8 cellular contexts compared by ENCODE assay signal in genomic region chr11:73760680-73761402, GRCh38. TPM values are rescaled to one million over a fixed set of nuclear protein-coding genes. Genes with fewer than 3 reads are reported as not detected.
DNase-seq lines count a peak whose midpoint lies in the region; ATAC-seq, FAIRE-seq and TF ChIP-seq lines count a peak whose summit lies in the region.

Gene RAB6A, minus strand, starts transcription at chr11:73761074. Its CDS starts 439 bp downstream, at chr11:73760635.

- H3K4me1 ChIP-seq in HepG2 (ENCODE audit: insufficient read depth, low read length) = peaks cover 29% of the 10 kb centered on the region

- peak within 1 kb of the TSS; percentile 84 for H3K4me3 Mint-ChIP-seq in CD4-positive, alpha-beta T cell

- FAIRE-seq in HepG2 (lab: Jason Lieb, UNC) = peak; percentile 26

- peaks cover 39% of the 10 kb centered on the region for H3K4me1 Mint-ChIP-seq in CD4-positive, alpha-beta T cell (ENCODE audit: low read depth)

- no TSS peak for BruUV-seq in HepG2 (replicated peaks; lab: Mats Ljungman, UMichigan)

- in situ Hi-C loops in HepG2 (cut with HindIII; ENCODE audit: extremely low pct_ligation_motif_present, low pct_unique_long_range_greater_than_20kb) = no loop called here

- TF ChIP-seq EP300 in HepG2 (IDR thresholded peaks at IDR 0.05; ENCODE audit: low read depth in 2 of 2, low read length in 2 of 2) = peak in 1 of 2 experiments; percentile 30; a peak in 1 of 4 replicates
- no peak for TF ChIP-seq EP300 in HepG2 (CRISPR knock-in tag; IDR thresholded peaks at IDR 0.05; ENCODE audit: borderline replicate concordance)

- H3K27me3 Mint-ChIP-seq in CD4-positive, alpha-beta T cell = no peaks in the 10 kb centered on the region

- peak within 1 kb of the TSS; percentile 95 for H3K9ac ChIP-seq in HepG2 (ENCODE audit: insufficient read depth, low read depth, low read length)

- intact Hi-C loops in CD4-positive, alpha-beta T cell (cut with DNase I, micrococcal nuclease) = loop anchor here (1.0 to 10.0 kb wide), 7 partner anchors 18 to 734 kb away; partner anchors contain the start of genes COA4 (in 2 of the 2), PAAF1 (in 2 of the 2), C2CD3 (in 1 of the 2) and FAM168A (in 1 of the 2)
- intact Hi-C loops in HepG2 (cut with micrococcal nuclease; ENCODE audit: unreplicated experiment) = loop anchor here (1.0 to 2.0 kb wide), 2 partner anchors 18 to 116 kb away; partner anchors contain the start of genes COA4 and PAAF1

- no peak for TF ChIP-seq CTCF in CD4-positive, alpha-beta T cell (IDR thresholded peaks at IDR 0.05)
- peak; percentile 66 for TF ChIP-seq CTCF in HepG2 (CRISPR knock-in tag; IDR thresholded peaks at IDR 0.05)

- TF ChIP-seq RAD21 in HepG2 (CRISPR knock-in tag; IDR thresholded peaks at IDR 0.05) = peak; percentile 87

- peak; percentile 90 for ATAC-seq in CD4-positive, alpha-beta T cell (ENCODE audit: poor library complexity)
- ATAC-seq in GM19397 (IDR thresholded peaks at IDR 0.05; ENCODE audit: unreplicated experiment) (peak; percentile 91), HG03571 (IDR thresholded peaks at IDR 0.05; ENCODE audit: unreplicated experiment) (peak; percentile 83), HepG2 (peak; percentile 92)

- peak within 1 kb of the TSS; percentile 84 for H3K27ac ChIP-seq in CD4-positive, alpha-beta T cell (ENCODE audit: low read depth, low read length)
- H3K27ac ChIP-seq in HepG2 (ENCODE audit: extremely low read length, insufficient read depth, low read length) = peak within 1 kb of the TSS; percentile 80

- peak within 1 kb of the TSS; percentile 83 for H3K27ac Mint-ChIP-seq in CD4-positive, alpha-beta T cell

- H3K9me3 Mint-ChIP-seq in CD4-positive, alpha-beta T cell = no peaks in the 10 kb centered on the region

- no peaks in the 10 kb centered on the region for H3K9me3 ChIP-seq in CD4-positive, alpha-beta T cell (ENCODE audit: control insufficient read depth, low read length)
- H3K9me3 ChIP-seq in HepG2 (ENCODE audit: low read length) = no peaks in the 10 kb centered on the region

- H3K79me2 ChIP-seq in HepG2 (ENCODE audit: insufficient read depth, low read length) = peaks cover 46% of the 10 kb centered on the region

- CTCF ChIA-PET in CD4-positive, alpha-beta T cell (lab: Charles Lee) = interaction anchor here (0.6 to 4.1 kb wide), 12 partner anchors 9 to 618 kb away, joined by 3 to 35 read pairs (median 4); partner anchors contain the start of genes FAM168A, FCHSD2 and MRPL48
- CTCF ChIA-PET in HepG2 (lab: Yijun Ruan, JAX; ENCODE audit: low intra/inter-chr PET ratio, low total read pairs) = no interaction called here

- peak; percentile 98 to 100 (median 99) for DNase-seq in CD4-positive, alpha-beta T cell
- peak; percentile 100 for DNase-seq in NCI-H774 (lab: John Stamatoyannopoulos, UW)
- peak; percentile 100 for DNase-seq in activated CD4-positive, alpha-beta T cell treated with anti-CD3 and anti-CD28 coated beads, Interleukin-2, amount 50 U/mL, for 4 hours
- peak; percentile 100 for DNase-seq in dermis blood vessel endothelial cell
- peak; percentile 98 for DNase-seq in HepG2 (ENCODE audit: low spot score)
- peak; percentile 99 for DNase-seq in stimulated activated CD4-positive, alpha-beta T cell treated with anti-CD3 and anti-CD28 coated beads, Interleukin-4, amount 100 ng/mL, for 1 hour

- peaks cover 13% of the 10 kb centered on the region for H3K36me3 Mint-ChIP-seq in CD4-positive, alpha-beta T cell (ENCODE audit: low read depth)

- peaks cover 27% of the 10 kb centered on the region for H4K20me1 ChIP-seq in HepG2 (ENCODE audit: insufficient read depth, low read length)

- POLR2A ChIA-PET in CD4-positive, alpha-beta T cell (lab: Charles Lee) = interaction anchor here (0.5 to 3.9 kb wide), 26 partner anchors 8 to 1720 kb away, joined by 3 to 236 read pairs (median 4); partner anchors contain the start of genes COA4, FAM168A, FCHSD2 and LIPT2
- POLR2A ChIA-PET in HepG2 (lab: Yijun Ruan, JAX) = interaction anchor here (0.6 to 8.3 kb wide), 15 partner anchors 8 to 208 kb away, joined by 3 to 194 read pairs (median 4); partner anchors contain the start of genes COA4, MRPL48 and PAAF1

- H3K27me3 ChIP-seq in CD4-positive, alpha-beta T cell (ENCODE audit: control insufficient read depth, insufficient read depth, low read length) = no peaks in the 10 kb centered on the region
- H3K27me3 ChIP-seq in HepG2 (ENCODE audit: control insufficient read depth in 1 of 2, insufficient read depth in 2 of 2, low read length in 2 of 2) = no peaks in the 10 kb centered on the region; a peak in 1 of 5 replicates

- no peak within 1 kb of the TSS for H2AFZ ChIP-seq in HepG2 (ENCODE audit: low read length)

- WGBS in HepG2 (ENCODE audit: low lambda C conversion rate) = 0% methylated on average over 16 of the region's 74 CpGs

- peak within 1 kb of the TSS; percentile 89 for H3K4me2 ChIP-seq in HepG2 (ENCODE audit: low read depth, low read length)

- peak; percentile 84 to 85 for TF ChIP-seq POLR2A in HepG2 (IDR thresholded peaks at IDR 0.05; ENCODE audit: insufficient read depth in 1 of 2, low read depth in 2 of 2, low read length in 2 of 2)

- no peaks in the 10 kb centered on the region for H3K36me3 ChIP-seq in HepG2 (replicated peaks in 1 of 2; ENCODE audit: control insufficient read depth in 1 of 2, insufficient read depth in 2 of 2, low read length in 2 of 2)

- peak within 1 kb of the TSS; percentile 83 to 99 (median 97) for H3K4me3 ChIP-seq in HepG2 (replicated peaks in 1 of 3; ENCODE audit: insufficient read depth in 1 of 3, low read depth in 2 of 3, low read length in 3 of 3)

TF ChIP-seq in HepG2, 621 proteins besides CTCF, POLR2A, EP300 and RAD21 (continues in another document):
- no peak for TF ChIP-seq CSRNP1 (CRISPR knock-in tag; IDR thresholded peaks at IDR 0.05)
- TF ChIP-seq ZNF281 (CRISPR knock-in tag; IDR thresholded peaks at IDR 0.05; ENCODE audit: borderline replicate concordance) = no peak
- TF ChIP-seq MAFK (conservative IDR thresholded peaks at IDR 0.05 in 1 of 2, IDR thresholded peaks at IDR 0.05 in 1 of 2; ENCODE audit: low read length in 2 of 2) = no peak
- no peak for TF ChIP-seq ZNF777 (CRISPR knock-in tag; IDR thresholded peaks at IDR 0.05)

RNA-seq across cellular contexts. Expression of gene RAB6A, which starts in this region (rescaled TPM):
- total RNA-seq in CD4-positive, alpha-beta T cell = 10 to 100 TPM; 42.6 to 49.3 TPM
- total RNA-seq in dermis blood vessel endothelial cell (145 and 175 TPM in 2 replicates), HepG2 (2016; rRNA removed; fragmentation: Illumina TruSeq; extraction: Trizol) (74.3 and 83.3 TPM in 2 replicates)
- 71.2 and 75.6 TPM in 2 replicates for total RNA-seq in HepG2 (2016; cell fraction: cytosol; rRNA removed; fragmentation: Illumina TruSeq; extraction: Trizol; ENCODE audit: low read depth)
- 77.4 and 84.5 TPM in 2 replicates for total RNA-seq in HepG2 (2016; cell fraction: insoluble cytoplasmic fraction; rRNA removed; fragmentation: Illumina TruSeq; extraction: Trizol)
- total RNA-seq in HepG2 (2016; cell fraction: membrane; rRNA removed; fragmentation: Illumina TruSeq; extraction: Trizol) = 47.3 and 51.3 TPM in 2 replicates
- 40.6 and 45.8 TPM in 2 replicates for total RNA-seq in HepG2 (2016; cell fraction: nucleus; rRNA removed; fragmentation: Illumina TruSeq; extraction: Trizol)
- 92.0 and 121 TPM in 2 replicates for polyA plus RNA-seq in HepG2 (2011; rRNA removed)
- polyA plus RNA-seq in HepG2 (2011; cell fraction: cytosol; rRNA removed) = 39.6 and 72.5 TPM in 2 replicates
- polyA plus RNA-seq in HepG2 (2011; cell fraction: nucleus; rRNA removed) = 38.0 and 39.7 TPM in 2 replicates
- 73.4 and 84.2 TPM in 2 replicates for polyA plus RNA-seq in HepG2 (2012)
- 10.3 and 12.2 TPM in 2 replicates for polyA plus RNA-seq in HepG2 (2016; cell fraction: cytosol; fragmentation: Illumina TruSeq; extraction: Trizol; ENCODE audit: low read depth)
- 113 and 114 TPM in 2 replicates for polyA plus RNA-seq in HepG2 (2016; cell fraction: insoluble cytoplasmic fraction; fragmentation: Illumina TruSeq; extraction: Trizol; ENCODE audit: low read depth)
- polyA plus RNA-seq in HepG2 (2016; cell fraction: membrane; fragmentation: Illumina TruSeq; extraction: Trizol; ENCODE audit: low read depth) = 31.5 and 35.2 TPM in 2 replicates
- polyA plus RNA-seq in HepG2 (2016; cell fraction: nucleus; fragmentation: Illumina TruSeq; extraction: Trizol; ENCODE audit: insufficient read depth, low read depth) = 65.7 and 66.6 TPM in 2 replicates
- polyA minus RNA-seq in HepG2 (2011; rRNA and poly(A)+ RNA removed; ENCODE audit: low replicate concordance) = 87.8 and 136 TPM in 2 replicates
- 128 and 159 TPM in 2 replicates for polyA minus RNA-seq in HepG2 (2011; cell fraction: cytosol; rRNA and poly(A)+ RNA removed)
- polyA minus RNA-seq in HepG2 (2011; cell fraction: nucleus; rRNA and poly(A)+ RNA removed) = 68.9 and 102 TPM in 2 replicates

Comparison
In these comparisons a context has a peak if more than half of its experiments do, and no peak if none do; other contexts are left out.
1. Peak in every context shown above with its lines: DNase-seq, ATAC-seq, H3K4me3 ChIP-seq and H3K27ac ChIP-seq.